ENCODE assay signal across 16 cellular contexts in the genomic region with DNA sequence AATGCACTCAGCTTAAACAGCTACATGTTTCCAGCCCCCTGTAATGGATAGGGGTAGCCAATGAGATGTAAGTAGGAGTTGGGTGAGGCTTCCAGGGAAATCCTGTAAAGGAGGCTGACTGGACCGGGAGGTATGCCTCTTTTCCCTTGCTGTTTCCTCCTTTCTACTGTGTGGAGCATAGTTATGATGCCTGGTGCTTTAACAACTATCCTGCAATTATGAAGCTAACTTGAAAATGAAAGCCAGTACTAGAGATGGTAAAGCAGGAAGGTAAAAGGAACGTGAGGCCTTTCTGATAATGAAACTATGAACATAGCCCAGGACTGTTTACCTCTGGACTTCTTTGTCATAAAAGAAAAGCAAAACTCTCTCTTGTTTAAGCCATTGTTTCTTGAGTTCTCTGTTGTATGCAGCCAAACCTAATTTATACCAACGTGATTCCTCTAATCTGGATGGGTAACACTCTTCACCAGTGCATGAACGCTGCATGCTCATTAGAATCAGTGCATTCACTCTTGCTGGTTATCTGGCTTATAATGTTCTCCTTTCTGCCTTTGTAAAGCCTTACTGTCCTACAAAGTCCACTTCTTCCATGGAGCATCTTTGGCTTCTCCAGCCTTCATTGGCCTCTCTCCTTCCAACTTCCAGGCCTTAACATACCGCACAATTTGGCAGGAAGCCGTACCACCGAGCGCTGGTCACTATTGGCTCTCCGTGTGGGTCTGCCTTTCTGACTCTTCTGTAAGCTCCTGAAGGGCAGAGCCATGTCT. TPM values are rescaled to one million over a fixed set of nuclear protein-coding genes. Genes with fewer than 3 reads are reported as not detected.
DNase-seq lines count a peak whose midpoint lies in the region; ATAC-seq and TF ChIP-seq lines count a peak whose summit lies in the region.
"Had no signal": no experiment of that assay in that cellular context is flagged by ENCODE, and none has a peak within 500 bp of the region (broad histone marks: within the 10 kb centered on the region; RNA-seq: fewer than 3 reads in every experiment).

No MANE protein-coding gene starts in this region.

- H3K9me3 ChIP-seq in hepatocyte (ENCODE audit: low read depth) = no peaks in the 10 kb centered on the region
- H3K9me3 ChIP-seq: SJSA1 had no signal

- H3K36me3 ChIP-seq in hepatocyte (replicated peaks; ENCODE audit: insufficient read depth, low read depth) = no peaks in the 10 kb centered on the region
- no peaks in the 10 kb centered on the region for H3K36me3 ChIP-seq in mesendoderm (ENCODE audit: control insufficient read depth, insufficient read depth, low read length)
- H3K36me3 ChIP-seq: SJSA1 had no signal

- H3K36me3 Mint-ChIP-seq in HFFc6 (ENCODE audit: low read depth) = no peaks in the 10 kb centered on the region

- H3K4me2 ChIP-seq in hepatocyte (peak overlapping the region; percentile 45), mesendoderm (ENCODE audit: low read length) (no peak overlapping the region)

- H3K18ac ChIP-seq in mesendoderm (ENCODE audit: low read length) = no peak overlapping the region

- peak overlapping the region; percentile 85 for H3K4me3 Mint-ChIP-seq in HFFc6
- H3K4me3 Mint-ChIP-seq: activated T-cell treated with anti-CD3 and anti-CD28 coated beads, Interleukin-2, amount 50 U/mL, for 4 hours; nephron had no signal

- H3K27ac ChIP-seq in hepatocyte (no peak overlapping the region), mesendoderm (ENCODE audit: low read depth, low read length) (no peak overlapping the region)
- H3K27ac ChIP-seq: HL-60, SJSA1 had no signal

- no peaks in the 10 kb centered on the region for H3K9me2 ChIP-seq in hepatocyte (replicated peaks; ENCODE audit: insufficient read depth)

- peak overlapping the region; percentile 60 for H2AFZ ChIP-seq in hepatocyte

- DNase-seq in AG20443 (ENCODE audit: low spot score) (peak; percentile 36), HFFc6 (peak; percentile 44), hepatocyte (ENCODE audit: low spot score) (peak; percentile 18), mesendoderm (no peak), NCI-H1694 treated with DMSO at 0.1 percent for 48 hours (lab: John Stamatoyannopoulos, UW) (no peak)
- DNase-seq: activated CD4-positive, alpha-beta T cell treated with anti-CD3 and anti-CD28 coated beads for 1 hour; activated T-cell treated with anti-CD3 and anti-CD28 coated beads, Interleukin-2, amount 50 U/mL, for 4 hours; NCI-H1092; NCI-H524 treated with DMSO at 0.1 percent for 48 hours had no signal

- H2AK5ac ChIP-seq in mesendoderm (ENCODE audit: low read length) = no peak overlapping the region

- peak overlapping the region; percentile 82 for H3K27ac Mint-ChIP-seq in HFFc6
- H3K27ac Mint-ChIP-seq: nephron had no signal

- no peak overlapping the region for H3K9ac ChIP-seq in mesendoderm (ENCODE audit: low read length)

- no peak overlapping the region for H2BK120ac ChIP-seq in mesendoderm (ENCODE audit: low read depth, low read length)

- no peak overlapping the region for H4K5ac ChIP-seq in mesendoderm (ENCODE audit: low read length)

- no peak overlapping the region for H3K4ac ChIP-seq in mesendoderm (ENCODE audit: low read depth, low read length)

- peaks cover 42% of the 10 kb centered on the region for H3K4me1 Mint-ChIP-seq in HFFc6 (ENCODE audit: low read depth)

- H3K79me2 ChIP-seq in hepatocyte = no peaks in the 10 kb centered on the region
- H3K79me2 ChIP-seq in mesendoderm (ENCODE audit: control insufficient read depth, insufficient read depth, low read length) = no peaks in the 10 kb centered on the region

- H3K27me3 ChIP-seq in hepatocyte = peaks cover 5% of the 10 kb centered on the region
- H3K27me3 ChIP-seq in mesendoderm (ENCODE audit: insufficient read depth, low read length, poor library complexity) = no peaks in the 10 kb centered on the region
- H3K27me3 ChIP-seq: SJSA1 had no signal

- peak overlapping the region; percentile 3; the same call in 1 of the 2 replicates for H3K4me3 ChIP-seq in WI38 (ENCODE audit: low read depth, low read length)
- H3K4me3 ChIP-seq in hepatocyte = no peak overlapping the region
- H3K4me3 ChIP-seq in mesendoderm (ENCODE audit: low read length) = no peak overlapping the region
- H3K4me3 ChIP-seq: SJSA1, skin epidermis had no signal

- H3K4me1 ChIP-seq in hepatocyte (ENCODE audit: insufficient read depth) = no peaks in the 10 kb centered on the region
- no peaks in the 10 kb centered on the region for H3K4me1 ChIP-seq in mesendoderm (ENCODE audit: control insufficient read depth, low read depth, low read length)

- no peaks in the 10 kb centered on the region for H4K20me1 ChIP-seq in hepatocyte (ENCODE audit: insufficient read depth, poor library complexity, severe bottlenecking)

- H3K79me1 ChIP-seq in mesendoderm (ENCODE audit: low read length) = no peaks in the 10 kb centered on the region

- H2BK15ac ChIP-seq in mesendoderm (replicated peaks; ENCODE audit: low read depth) = no peak overlapping the region

- TF ChIP-seq CTCF in HFFc6 (IDR thresholded peaks at IDR 0.05) (no peak), WI38 (IDR thresholded peaks at IDR 0.05; ENCODE audit: low read depth, low read length) (no peak), hepatocyte (IDR thresholded peaks at IDR 0.05; ENCODE audit: poor library complexity) (no peak)

- ATAC-seq in GM18511 (IDR thresholded peaks at IDR 0.05; ENCODE audit: unreplicated experiment) = no peak
- ATAC-seq in GM18870 (IDR thresholded peaks at IDR 0.05; ENCODE audit: unreplicated experiment) = no peak
- ATAC-seq: activated T-cell treated with anti-CD3 and anti-CD28 coated beads, Interleukin-2, amount 50 U/mL, for 4 hours had no signal

- H3K23ac ChIP-seq in mesendoderm (ENCODE audit: low read length) = no peak overlapping the region

- H3K27me3 Mint-ChIP-seq in HFFc6 (ENCODE audit: insufficient read depth) = no peaks in the 10 kb centered on the region

- no peak overlapping the region for H2BK5ac ChIP-seq in mesendoderm (ENCODE audit: low read length)

- H3K56ac ChIP-seq in mesendoderm (ENCODE audit: low read length) = no peak overlapping the region

- H3K9me3 Mint-ChIP-seq in HFFc6 = no peaks in the 10 kb centered on the region
- H3K9me3 Mint-ChIP-seq: activated T-cell treated with anti-CD3 and anti-CD28 coated beads, Interleukin-2, amount 50 U/mL, for 4 hours; nephron had no signal

- H4K8ac ChIP-seq in mesendoderm (ENCODE audit: low read depth, low read length) = no peak overlapping the region

- WGBS in hepatocyte (ENCODE audit: low lambda C conversion rate, missing lambda C conversion rate) = 72% methylated on average over 9 of the region's 9 CpGs
- WGBS in mesendoderm (ENCODE audit: extremely low coverage, insufficient coverage, low lambda C conversion rate) = no CpG with 5 or more reads among the region's 9 CpGs

RNA-seq across cellular contexts. Expression of a gene that starts 8.3 kb away (rescaled TPM):
- 10 to 100 TPM in 1 of 6 experiments, 1 to 10 TPM in 5; 7.5 to 13.6 (median 8.5) TPM for total RNA-seq in HFFc6 (2021; fragmentation: NEBNext Ultra II Directional; extraction: Animal tissue kit (Norgen Biotek cat#: 25700))
- total RNA-seq in hepatocyte = 7.6 and 11.2 TPM in 2 replicates
- polyA plus RNA-seq in hepatocyte = 3.1 and 3.5 TPM in 2 replicates
- 0.06 TPM for polyA plus RNA-seq in mesendoderm (2013, experiment 1 of 2)
- polyA plus RNA-seq in mesendoderm (2013, experiment 2 of 2) = 0.04 TPM

RNA-seq across cellular contexts. Expression of a gene that starts 52.2 kb away (rescaled TPM):
- 10 to 100 TPM; 20.2 to 25.6 (median 24.6) TPM for total RNA-seq in HFFc6 (2021; fragmentation: NEBNext Ultra II Directional; extraction: Animal tissue kit (Norgen Biotek cat#: 25700))
- 20.7 and 29.9 TPM in 2 replicates for total RNA-seq in hepatocyte
- 9.2 and 11.0 TPM in 2 replicates for polyA plus RNA-seq in hepatocyte
- polyA plus RNA-seq in mesendoderm (2013, experiment 1 of 2) = 25.0 TPM
- polyA plus RNA-seq in mesendoderm (2013, experiment 2 of 2) = 22.6 TPM

RNA-seq across cellular contexts. Expression of a gene that starts 52.3 kb away (rescaled TPM):
- 10 to 100 TPM; 12.5 to 15.1 (median 13.7) TPM for total RNA-seq in HFFc6 (2021; fragmentation: NEBNext Ultra II Directional; extraction: Animal tissue kit (Norgen Biotek cat#: 25700))
- 26.4 and 27.7 TPM in 2 replicates for total RNA-seq in hepatocyte
- 23.6 and 31.2 TPM in 2 replicates for polyA plus RNA-seq in hepatocyte
- 6.5 TPM for polyA plus RNA-seq in mesendoderm (2013, experiment 1 of 2)
- polyA plus RNA-seq in mesendoderm (2013, experiment 2 of 2) = 6.6 TPM

Comparison
In these comparisons a context has a peak if more than half of its experiments do, and no peak if none do; other contexts are left out.
1. DNase-seq: peak in AG20443 (single experiment), HFFc6 (single experiment) and hepatocyte (single experiment); none in mesendoderm (single experiment) and NCI-H1694 treated with DMSO at 0.1 percent for 48 hours (single experiment).